Comparison of ENCODE assay signal across 8 cellular contexts in the genomic region with DNA sequence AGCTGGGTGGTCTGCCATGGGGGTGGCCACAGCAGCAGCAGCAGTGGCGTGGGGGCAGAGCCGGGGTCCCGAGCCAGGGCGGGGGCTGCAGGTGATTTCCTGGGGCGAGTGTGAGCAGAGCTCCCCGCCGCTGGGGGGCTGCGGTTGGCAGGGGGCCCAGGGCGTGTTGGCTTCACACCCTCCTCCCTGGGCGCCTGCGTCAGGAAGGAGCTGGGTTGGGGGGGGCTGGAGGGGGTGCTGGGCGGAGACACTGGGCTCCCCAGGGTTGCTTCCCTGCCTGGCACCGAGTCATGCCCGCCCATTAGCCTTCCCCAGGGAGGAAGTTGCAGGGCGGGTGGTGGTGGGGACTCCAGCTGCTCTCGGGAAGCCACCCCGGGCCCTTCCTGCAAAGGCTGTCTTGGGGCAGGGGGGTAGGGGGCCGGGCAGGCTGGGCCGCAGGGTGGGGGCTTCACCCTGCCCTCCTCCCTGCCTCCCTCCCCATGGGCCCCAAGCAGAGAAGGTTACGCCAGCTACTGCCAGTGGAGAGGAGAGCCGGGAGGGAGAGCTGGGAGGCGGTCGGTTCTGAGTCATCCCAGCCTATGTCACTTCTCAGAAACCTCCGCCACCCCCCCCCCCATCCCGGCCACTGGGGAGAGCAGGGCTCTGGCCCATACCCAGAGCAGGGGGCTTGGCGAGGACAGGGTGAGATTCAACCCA. TPM values are rescaled to one million over a fixed set of nuclear protein-coding genes. Genes with fewer than 3 reads are reported as not detected.
A peak's percentile ranks its signal among the peaks of the same experiment; 100 is the strongest.
DNase-seq lines count a peak whose midpoint lies in the region; ATAC-seq, FAIRE-seq and TF ChIP-seq lines count a peak whose summit lies in the region.

No MANE protein-coding gene starts in this region.

- peak overlapping the region; percentile 97 for H3K27ac ChIP-seq in stomach smooth muscle (ENCODE audit: low read length)

- H3K9ac ChIP-seq in endocrine pancreas (ENCODE audit: control insufficient read depth, insufficient read depth, low read length): peak overlapping the region; percentile 65
- peak overlapping the region; percentile 72 to 93 for H3K9ac ChIP-seq in stomach smooth muscle (ENCODE audit: low read length in 2 of 2)

- H3K27ac Mint-ChIP-seq in activated CD8-positive, alpha-beta T cell treated with anti-CD3 and anti-CD28 coated beads, Interleukin-2, amount 10 ng/mL, durations not matched to agents 7 days and 5 days: peak overlapping the region; percentile 81

- H3K4me3 ChIP-seq in GM12875 (ENCODE audit: low read depth, low read length) (peak overlapping the region; percentile 73), endocrine pancreas (ENCODE audit: control insufficient read depth, insufficient read depth, low read length) (no peak overlapping the region), mononuclear cell (ENCODE audit: low read length) (peak overlapping the region; percentile 91), stomach smooth muscle (ENCODE audit: low read length in 2 of 2) (peak overlapping the region; percentile 59 to 72)

- no peaks in the 10 kb centered on the region for H3K27me3 Mint-ChIP-seq in activated CD8-positive, alpha-beta T cell treated with anti-CD3 and anti-CD28 coated beads, Interleukin-2, amount 10 ng/mL, durations not matched to agents 7 days and 5 days (ENCODE audit: low read depth)

- TF ChIP-seq CTCF in GM12875 (IDR thresholded peaks at IDR 0.05; ENCODE audit: borderline replicate concordance, insufficient read depth, low read depth, low read length) (0 out of 2 replicates have a peak, but pooled peaks have one; percentile 10), D721Med (IDR thresholded peaks at IDR 0.05; ENCODE audit: insufficient read depth, missing control alignments) (no peak)

- peaks cover 30% of the 10 kb centered on the region for H3K4me1 Mint-ChIP-seq in activated CD8-positive, alpha-beta T cell treated with anti-CD3 and anti-CD28 coated beads, Interleukin-2, amount 10 ng/mL, durations not matched to agents 7 days and 5 days (ENCODE audit: low read depth)

- CTCF ChIA-PET in activated CD8-positive, alpha-beta T cell treated with anti-CD3 and anti-CD28 coated beads, Interleukin-2, amount 10 ng/mL, durations not matched to agents 7 days and 5 days (lab: Charles Lee): interaction anchor here (0.7 to 4.9 kb wide), 4 partner anchors 8 to 16 kb away, joined by 3 to 45 read pairs (median 16); a partner anchor contains a TSS

- H3K27me3 ChIP-seq in endocrine pancreas (ENCODE audit: control insufficient read depth, insufficient read depth, low read length) (no peaks in the 10 kb centered on the region), mononuclear cell (ENCODE audit: insufficient read depth, low read length) (no peaks in the 10 kb centered on the region), stomach smooth muscle (ENCODE audit: control insufficient read depth in 1 of 2, insufficient read depth in 2 of 2, low read length in 2 of 2) (no peaks in the 10 kb centered on the region)

- H3K9me3 ChIP-seq in endocrine pancreas (ENCODE audit: control insufficient read depth, low read length) (no peaks in the 10 kb centered on the region), mononuclear cell (ENCODE audit: low read depth, low read length) (no peaks in the 10 kb centered on the region), stomach smooth muscle (ENCODE audit: control insufficient read depth in 2 of 2, low read length in 2 of 2) (no peaks in the 10 kb centered on the region)

- POLR2A ChIA-PET in activated CD8-positive, alpha-beta T cell treated with anti-CD3 and anti-CD28 coated beads, Interleukin-2, amount 10 ng/mL, durations not matched to agents 7 days and 5 days (lab: Charles Lee): interaction anchor here (0.9 to 3.2 kb wide), 6 partner anchors 8 to 22 kb away, joined by 3 to 52 read pairs (median 10); a partner anchor contains a TSS

- ATAC-seq in activated CD8-positive, alpha-beta T cell treated with anti-CD3 and anti-CD28 coated beads, Interleukin-2, amount 10 ng/mL, durations not matched to agents 7 days and 5 days: peak; percentile 16

- peaks cover 12% of the 10 kb centered on the region for H3K36me3 ChIP-seq in endocrine pancreas (ENCODE audit: control insufficient read depth, insufficient read depth, low read length)
- H3K36me3 ChIP-seq in stomach smooth muscle (ENCODE audit: control insufficient read depth in 2 of 2, insufficient read depth in 2 of 2, low read length in 2 of 2): peaks cover 23 to 37% of the 10 kb centered on the region in 2 donors

- no peaks in the 10 kb centered on the region for H3K4me1 ChIP-seq in endocrine pancreas (ENCODE audit: control insufficient read depth, insufficient read depth, low read length)
- H3K4me1 ChIP-seq in mononuclear cell (ENCODE audit: insufficient read depth, low read length): peaks cover 51% of the 10 kb centered on the region
- peaks cover 61% of the 10 kb centered on the region for H3K4me1 ChIP-seq in stomach smooth muscle (ENCODE audit: control insufficient read depth, insufficient read depth, low read length)

- H3K4me3 Mint-ChIP-seq in activated CD8-positive, alpha-beta T cell treated with anti-CD3 and anti-CD28 coated beads, Interleukin-2, amount 10 ng/mL, durations not matched to agents 7 days and 5 days: peak overlapping the region; percentile 91

- no peak for FAIRE-seq in D721Med (lab: Jason Lieb, UNC)

- H3K9me3 Mint-ChIP-seq in activated CD8-positive, alpha-beta T cell treated with anti-CD3 and anti-CD28 coated beads, Interleukin-2, amount 10 ng/mL, durations not matched to agents 7 days and 5 days (ENCODE audit: insufficient read depth): no peaks in the 10 kb centered on the region

- H3K36me3 Mint-ChIP-seq in activated CD8-positive, alpha-beta T cell treated with anti-CD3 and anti-CD28 coated beads, Interleukin-2, amount 10 ng/mL, durations not matched to agents 7 days and 5 days (ENCODE audit: low read depth): peaks cover 55% of the 10 kb centered on the region

- DNase-seq in NCI-H2196 treated with DMSO at 0.1 percent for 48 hours (lab: John Stamatoyannopoulos, UW; ENCODE audit: unreplicated experiment): peak; percentile 92
- DNase-seq in activated CD8-positive, alpha-beta T cell treated with anti-CD3 and anti-CD28 coated beads, Interleukin-2, amount 10 ng/mL, durations not matched to agents 7 days and 5 days: peak; percentile 85
- no peak for DNase-seq in DMS114 treated with DMSO at 0.1 percent for 48 hours (lab: John Stamatoyannopoulos, UW; ENCODE audit: unreplicated experiment)
- DNase-seq in D721Med (ENCODE audit: insufficient read length, low spot score): no peak

RNA-seq across cellular contexts. Expression of a gene that starts 4.6 kb away (rescaled TPM):
- total RNA-seq in activated CD8-positive, alpha-beta T cell treated with anti-CD3 and anti-CD28 coated beads, Interleukin-2, amount 10 ng/mL, durations not matched to agents 7 days and 5 days: 10 to 100 TPM; 88.4 to 94.3 TPM
- 67.0 TPM for total RNA-seq in mononuclear cell

RNA-seq across cellular contexts. Expression of a gene that starts 11.4 kb away (rescaled TPM):
- 100 to 1,000 TPM; 209 to 222 TPM for total RNA-seq in activated CD8-positive, alpha-beta T cell treated with anti-CD3 and anti-CD28 coated beads, Interleukin-2, amount 10 ng/mL, durations not matched to agents 7 days and 5 days
- total RNA-seq in mononuclear cell: 10.4 TPM

RNA-seq across cellular contexts. Expression of a gene that starts 15.2 kb away (rescaled TPM):
- under 1 TPM in 1 of 2 experiments, not detected in 1; 0.10 TPM for total RNA-seq in activated CD8-positive, alpha-beta T cell treated with anti-CD3 and anti-CD28 coated beads, Interleukin-2, amount 10 ng/mL, durations not matched to agents 7 days and 5 days
- total RNA-seq in mononuclear cell: not detected

RNA-seq across cellular contexts. Expression of a gene that starts 16.2 kb away (rescaled TPM):
- 100 to 1,000 TPM; 172 to 195 TPM for total RNA-seq in activated CD8-positive, alpha-beta T cell treated with anti-CD3 and anti-CD28 coated beads, Interleukin-2, amount 10 ng/mL, durations not matched to agents 7 days and 5 days
- total RNA-seq in mononuclear cell: 455 TPM

RNA-seq across cellular contexts. Expression of a gene that starts 22.4 kb away (rescaled TPM):
- total RNA-seq in activated CD8-positive, alpha-beta T cell treated with anti-CD3 and anti-CD28 coated beads, Interleukin-2, amount 10 ng/mL, durations not matched to agents 7 days and 5 days: 10 to 100 TPM; 57.1 TPM
- 16.3 TPM for total RNA-seq in mononuclear cell

Comparison
In these comparisons a context has a peak if more than half of its experiments do, and no peak if none do; other contexts are left out.
1. DNase-seq: peak in NCI-H2196 treated with DMSO at 0.1 percent for 48 hours (single experiment) and activated CD8-positive, alpha-beta T cell treated with anti-CD3 and anti-CD28 coated beads, Interleukin-2, amount 10 ng/mL, durations not matched to agents 7 days and 5 days (single experiment); none in DMS114 treated with DMSO at 0.1 percent for 48 hours (single experiment) and D721Med (single experiment).
2. RNA of a gene that starts 11.4 kb away (total RNA-seq): 209 to 222 TPM in activated CD8-positive, alpha-beta T cell treated with anti-CD3 and anti-CD28 coated beads, Interleukin-2, amount 10 ng/mL, durations not matched to agents 7 days and 5 days; 10.4 TPM in mononuclear cell (single experiment); every median in the first group is over 10 times any median in the second.